1 cellular context compared by ENCODE assay signal in the genomic region with DNA sequence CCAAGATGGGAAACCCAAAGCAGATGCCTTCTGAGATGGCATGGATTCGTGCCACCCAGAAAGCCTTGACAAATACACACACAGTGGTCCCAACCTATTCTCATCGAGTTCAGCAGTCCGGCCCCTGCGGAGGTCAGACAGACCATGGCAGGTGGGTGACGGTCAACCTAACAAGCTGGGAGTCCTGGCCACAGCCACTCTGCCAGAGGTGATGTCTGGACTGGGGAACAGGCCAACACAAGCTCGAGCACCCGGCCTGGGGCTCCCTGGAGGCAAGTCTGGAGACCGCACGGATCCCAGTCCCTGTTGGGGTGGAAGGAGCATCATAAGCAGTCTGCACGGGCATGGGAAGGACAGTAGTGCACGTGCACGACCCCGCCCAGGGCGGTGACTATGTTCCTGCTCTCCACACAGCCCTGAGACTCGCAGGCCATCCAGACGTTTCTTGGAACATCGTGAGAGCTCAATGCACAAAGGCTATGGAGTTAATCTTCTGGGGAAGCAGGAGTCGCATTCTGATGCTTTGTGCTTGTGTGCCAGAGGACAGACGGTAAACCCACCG.
TF ChIP-seq lines count a peak whose summit lies in the region.

No MANE protein-coding gene starts in this region.

TF ChIP-seq in K562, 482 proteins besides CTCF, POLR2A, EP300 and RAD21:
- TF ChIP-seq, protein P1, sequence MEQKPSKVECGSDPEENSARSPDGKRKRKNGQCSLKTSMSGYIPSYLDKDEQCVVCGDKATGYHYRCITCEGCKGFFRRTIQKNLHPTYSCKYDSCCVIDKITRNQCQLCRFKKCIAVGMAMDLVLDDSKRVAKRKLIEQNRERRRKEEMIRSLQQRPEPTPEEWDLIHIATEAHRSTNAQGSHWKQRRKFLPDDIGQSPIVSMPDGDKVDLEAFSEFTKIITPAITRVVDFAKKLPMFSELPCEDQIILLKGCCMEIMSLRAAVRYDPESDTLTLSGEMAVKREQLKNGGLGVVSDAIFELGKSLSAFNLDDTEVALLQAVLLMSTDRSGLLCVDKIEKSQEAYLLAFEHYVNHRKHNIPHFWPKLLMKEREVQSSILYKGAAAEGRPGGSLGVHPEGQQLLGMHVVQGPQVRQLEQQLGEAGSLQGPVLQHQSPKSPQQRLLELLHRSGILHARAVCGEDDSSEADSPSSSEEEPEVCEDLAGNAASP (IDR thresholded peaks at IDR 0.05), result no peak
- TF ChIP-seq ZNF830 (CRISPR knock-in tag; IDR thresholded peaks at IDR 0.05) (no peak), CC2D1A (IDR thresholded peaks at IDR 0.05) (no peak), ASH1L (IDR thresholded peaks at IDR 0.05; ENCODE audit: borderline replicate concordance, low read depth, partially characterized antibody) (no peak), TBP (optimal IDR thresholded peaks at IDR 0.05; ENCODE audit: low read depth, low read length) (no peak), BHLHE40 (IDR thresholded peaks at IDR 0.05; ENCODE audit: low read length) (peak; percentile 90), RFX5 (IDR thresholded peaks at IDR 0.05; ENCODE audit: low read depth, low read length) (no peak), COPS2 (conservative IDR thresholded peaks at IDR 0.05) (no peak), C11orf30 (IDR thresholded peaks at IDR 0.05; ENCODE audit: low read depth) (no peak), ZNF212 (CRISPR knock-in tag; IDR thresholded peaks at IDR 0.05) (no peak)
- TF ChIP-seq, protein P2, sequence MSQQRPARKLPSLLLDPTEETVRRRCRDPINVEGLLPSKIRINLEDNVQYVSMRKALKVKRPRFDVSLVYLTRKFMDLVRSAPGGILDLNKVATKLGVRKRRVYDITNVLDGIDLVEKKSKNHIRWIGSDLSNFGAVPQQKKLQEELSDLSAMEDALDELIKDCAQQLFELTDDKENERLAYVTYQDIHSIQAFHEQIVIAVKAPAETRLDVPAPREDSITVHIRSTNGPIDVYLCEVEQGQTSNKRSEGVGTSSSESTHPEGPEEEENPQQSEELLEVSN (IDR thresholded peaks at IDR 0.05; ENCODE audit: borderline replicate concordance in 1 of 2, extremely low read depth in 1 of 2, insufficient read depth in 1 of 2, insufficient read length in 1 of 2, low read depth in 1 of 2, low read length in 1 of 2, poor library complexity in 1 of 2, severe bottlenecking in 1 of 2), result peak in 1 of 2 experiments; percentile 23
